Comparison of ENCODE assay signal across 1 cellular context in genomic region chr7:5525271-5526189, GRCh38.
TF ChIP-seq lines count a peak whose summit lies in the region.

No MANE protein-coding gene starts in this region.

TF ChIP-seq in K562, 482 proteins besides CTCF, POLR2A, EP300 and RAD21 (continued from another document and continues in another):
- TF ChIP-seq GMEB1 (CRISPR knock-in tag; IDR thresholded peaks at IDR 0.05) = no peak
- no peak for TF ChIP-seq FOS (IDR thresholded peaks at IDR 0.05; ENCODE audit: extremely low read depth, insufficient read length)
- no peak for TF ChIP-seq CTBP1 (IDR thresholded peaks at IDR 0.05; ENCODE audit: borderline replicate concordance)
- peak; percentile 14; the same call in 1 of the 2 replicates for TF ChIP-seq ZNF764 (CRISPR knock-in tag; IDR thresholded peaks at IDR 0.05; ENCODE audit: low read depth)
- TF ChIP-seq ZNF584 (CRISPR knock-in tag; IDR thresholded peaks at IDR 0.05; ENCODE audit: low read depth) = no peak
- TF ChIP-seq CREB1 (IDR thresholded peaks at IDR 0.05) = no peak; the same call in 1 of the 2 replicates
- peak; percentile 17; the same call in 1 of the 2 replicates for TF ChIP-seq CREB1 (CRISPR knock-in tag; IDR thresholded peaks at IDR 0.05)
- TF ChIP-seq RBM22 (IDR thresholded peaks at IDR 0.05; ENCODE audit: low read depth, low read length, poor library complexity, severe bottlenecking) = peak; percentile 93
- no peak for TF ChIP-seq KDM5B (IDR thresholded peaks at IDR 0.05; ENCODE audit: insufficient replicate concordance, low read depth, low read length)
- TF ChIP-seq ZNF407 (IDR thresholded peaks at IDR 0.05; ENCODE audit: low read depth) = no peak
- peak; percentile 33 to 50; a peak in 2 of 4 replicates for TF ChIP-seq KDM1A (IDR thresholded peaks at IDR 0.05)
- peak; percentile 95; the same call in 1 of the 2 replicates for TF ChIP-seq ZBTB26 (CRISPR knock-in tag; IDR thresholded peaks at IDR 0.05)
- TF ChIP-seq MEF2D (tag; conservative IDR thresholded peaks at IDR 0.05; ENCODE audit: low read depth) = no peak
- no peak for TF ChIP-seq THRA (IDR thresholded peaks at IDR 0.05)
- peak; percentile 45 for TF ChIP-seq FOXP4 (CRISPR knock-in tag; IDR thresholded peaks at IDR 0.05; ENCODE audit: borderline replicate concordance)
- no peak for TF ChIP-seq EHMT2 (IDR thresholded peaks at IDR 0.05)
- no peak for TF ChIP-seq MED1 (CRISPR knock-in tag; IDR thresholded peaks at IDR 0.05; ENCODE audit: borderline replicate concordance)
- TF ChIP-seq CSDE1 (IDR thresholded peaks at IDR 0.05) = peak in 1 of 2 experiments; percentile 56; a peak in 1 of 4 replicates
- no peak for TF ChIP-seq NONO (IDR thresholded peaks at IDR 0.05; ENCODE audit: low read depth in 2 of 2, low read length in 1 of 2)
- no peak for TF ChIP-seq SRSF1 (IDR thresholded peaks at IDR 0.05; ENCODE audit: low read depth, low read length)
- TF ChIP-seq RFX5 (IDR thresholded peaks at IDR 0.05; ENCODE audit: low read depth, low read length) = no peak
- TF ChIP-seq ETS1 (conservative IDR thresholded peaks at IDR 0.05; ENCODE audit: control insufficient read depth, low read depth, low read length) = peak; percentile 62
- TF ChIP-seq ZBTB43 (CRISPR knock-in tag; IDR thresholded peaks at IDR 0.05) = peak; percentile 88
- no peak for TF ChIP-seq KAT8 (IDR thresholded peaks at IDR 0.05; ENCODE audit: low read depth)
- TF ChIP-seq ZBTB40 (IDR thresholded peaks at IDR 0.05) = no peak
- TF ChIP-seq ZBTB40 (CRISPR knock-in tag; IDR thresholded peaks at IDR 0.05) = peak; percentile 17; the same call in 1 of the 2 replicates
- TF ChIP-seq ZNF140 (CRISPR knock-in tag; IDR thresholded peaks at IDR 0.05) = no peak
